In the genomic region with DNA sequence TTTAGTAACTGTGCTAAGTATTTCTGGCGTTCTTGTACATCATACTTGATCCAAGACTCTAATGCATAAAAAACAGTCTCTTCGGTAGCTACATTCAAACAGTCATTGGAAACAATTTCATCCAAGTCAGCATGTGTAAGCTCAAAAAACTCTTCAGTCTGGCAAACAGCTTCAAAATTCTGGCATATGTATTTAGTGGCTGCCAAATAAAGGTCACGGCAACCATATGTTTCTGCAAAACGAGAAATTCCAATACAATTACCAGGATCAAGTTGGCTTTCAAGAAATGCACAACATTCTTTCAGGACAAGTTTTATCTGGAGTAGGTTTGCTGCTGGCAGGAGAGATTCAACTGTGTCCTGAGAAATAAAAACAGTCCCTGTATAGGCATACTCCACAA, we compare ENCODE assay signal across 23 cellular contexts. TPM values are rescaled to one million over a fixed set of nuclear protein-coding genes. Genes with fewer than 3 reads are reported as not detected.
A peak's percentile ranks its signal among the peaks of the same experiment; 100 is the strongest.
DNase-seq lines count a peak whose midpoint lies in the region; ATAC-seq and TF ChIP-seq lines count a peak whose summit lies in the region.
"Had no signal": no experiment of that assay in that cellular context is flagged by ENCODE, and none has a peak within 500 bp of the region (broad histone marks: within the 10 kb centered on the region; RNA-seq: fewer than 3 reads in every experiment).

No MANE protein-coding gene starts in this region.

- no peak overlapping the region for H3K23ac ChIP-seq in trophoblast cell (ENCODE audit: low read length)

- H4K91ac ChIP-seq in trophoblast cell (ENCODE audit: low read depth, low read length) = no peak overlapping the region

- H3K4me2 ChIP-seq in trophoblast cell (ENCODE audit: low read length) = no peak overlapping the region
- H3K4me2 ChIP-seq: GM23338 had no signal

- H3K9ac ChIP-seq in trophoblast cell (ENCODE audit: low read length) = no peak overlapping the region

- no peaks in the 10 kb centered on the region for H3K9me3 Mint-ChIP-seq in HFFc6

- no peak overlapping the region for H3K4me3 ChIP-seq in trophoblast cell (ENCODE audit: low read depth, low read length)
- H3K4me3 ChIP-seq: dorsolateral prefrontal cortex, GM23338, heart right ventricle, lung had no signal

- no peaks in the 10 kb centered on the region for H3K4me1 ChIP-seq in trophoblast cell (ENCODE audit: control insufficient read depth in 1 of 2, insufficient read depth in 2 of 2, low read length in 2 of 2)

- no peaks in the 10 kb centered on the region for H3K79me1 ChIP-seq in trophoblast cell (ENCODE audit: low read length)

- no peak overlapping the region for H4K12ac ChIP-seq in trophoblast cell (ENCODE audit: low read depth, low read length)

- H3K4me3 Mint-ChIP-seq in HFFc6 = peak overlapping the region; percentile 73; the same call in 1 of the 2 replicates
- H3K4me3 Mint-ChIP-seq: activated naive CD4-positive, alpha-beta T cell treated with anti-CD3 and anti-CD28 coated beads, Interleukin-2, amount 10 ng/mL, durations not matched to agents 7 days and 5 days; brain; GM23338 had no signal

- H3K4me1 Mint-ChIP-seq in HFFc6 (ENCODE audit: low read depth) = peaks cover 36% of the 10 kb centered on the region
- H3K4me1 Mint-ChIP-seq: GM23338 had no signal

- peaks cover 45% of the 10 kb centered on the region for H3K36me3 Mint-ChIP-seq in HFFc6 (ENCODE audit: low read depth)

- H2BK12ac ChIP-seq in trophoblast cell (ENCODE audit: low read length) = no peak overlapping the region

- no peak overlapping the region for H2AFZ ChIP-seq in trophoblast cell (ENCODE audit: insufficient read depth, low read length, poor library complexity)
- H2AFZ ChIP-seq: GM23338 had no signal

- H3K18ac ChIP-seq in trophoblast cell (ENCODE audit: low read length) = no peak overlapping the region

- peaks cover 2 to 9% of the 10 kb centered on the region in 2 experiments for H3K36me3 ChIP-seq in trophoblast cell (ENCODE audit: control insufficient read depth in 1 of 2, insufficient read depth in 2 of 2, low read length in 2 of 2)

- H3K27ac Mint-ChIP-seq in HFFc6 = peak overlapping the region; percentile 72
- H3K27ac Mint-ChIP-seq: activated naive CD4-positive, alpha-beta T cell treated with anti-CD3 and anti-CD28 coated beads, Interleukin-2, amount 10 ng/mL, durations not matched to agents 7 days and 5 days; GM23338 had no signal

- no peaks in the 10 kb centered on the region for H3K79me2 ChIP-seq in trophoblast cell (ENCODE audit: control insufficient read depth, insufficient read depth, low read length, poor library complexity)

- H2BK120ac ChIP-seq in trophoblast cell (ENCODE audit: insufficient read depth, low read length, poor library complexity) = no peak overlapping the region

- no peak overlapping the region for H3K27ac ChIP-seq in trophoblast cell (ENCODE audit: low read depth, low read length)
- H3K27ac ChIP-seq: dorsolateral prefrontal cortex, heart right ventricle, WERI-Rb-1 had no signal

- H3K4ac ChIP-seq in trophoblast cell (ENCODE audit: low read depth, low read length) = no peak overlapping the region

- peaks cover 2% of the 10 kb centered on the region; the same call in 1 of the 2 replicates for H3K27me3 Mint-ChIP-seq in HFFc6 (ENCODE audit: insufficient read depth)
- H3K27me3 Mint-ChIP-seq: activated naive CD4-positive, alpha-beta T cell treated with anti-CD3 and anti-CD28 coated beads, Interleukin-2, amount 10 ng/mL, durations not matched to agents 7 days and 5 days; brain had no signal

- H4K8ac ChIP-seq in trophoblast cell (ENCODE audit: low read depth, low read length) = no peak overlapping the region

- H3K9me3 ChIP-seq in trophoblast cell (ENCODE audit: insufficient read depth, low read depth, low read length) = no peaks in the 10 kb centered on the region

- no peak overlapping the region for H3K14ac ChIP-seq in trophoblast cell (ENCODE audit: low read length)

- no peak overlapping the region for H2BK5ac ChIP-seq in trophoblast cell (ENCODE audit: low read depth, low read length, poor library complexity)

- DNase-seq in Ammon's horn (ENCODE audit: low spot score) (peak; percentile 5), HFFc6 (peak; percentile 77), cerebellum (ENCODE audit: low spot score) (peak; percentile 19), trophoblast cell (peak; percentile 8 to 63), AML-193 (lab: John Stamatoyannopoulos, UW) (no peak), SK-N-DZ (ENCODE audit: low spot score) (no peak)
- DNase-seq: activated CD4-positive, alpha-beta T cell treated with anti-CD3 and anti-CD28 coated beads, Interleukin-2, amount 50 U/mL, for 48 hours; activated naive CD4-positive, alpha-beta T cell treated with anti-CD3 and anti-CD28 coated beads, Interleukin-2, amount 10 ng/mL, durations not matched to agents 7 days and 5 days; activated T-cell treated with anti-CD3 and anti-CD28 coated beads for 4 hours; dorsolateral prefrontal cortex; heart right ventricle; KBM-7; NCI-H1092; NCI-H526; small intestine; stimulated activated CD4-positive, alpha-beta T cell treated with anti-CD3 and anti-CD28 coated beads, Interleukin-4, amount 100 ng/mL, for 24 hours; WERI-Rb-1 had no signal

- no peaks in the 10 kb centered on the region for H3K27me3 ChIP-seq in trophoblast cell (ENCODE audit: insufficient read depth, low read length)
- H3K27me3 ChIP-seq: dorsolateral prefrontal cortex, heart right ventricle had no signal

- ATAC-seq in HG02798 (IDR thresholded peaks at IDR 0.05; ENCODE audit: poor library complexity, unreplicated experiment) (no peak), HG02938 (IDR thresholded peaks at IDR 0.05; ENCODE audit: unreplicated experiment) (no peak)
- ATAC-seq: GM23338, heart right ventricle, Right ventricle myocardium inferior had no signal

- no peak overlapping the region for H2AK5ac ChIP-seq in trophoblast cell (ENCODE audit: low read length)

- TF ChIP-seq CTCF in HFFc6 (IDR thresholded peaks at IDR 0.05) = no peak

- no CpG with 5 or more reads among the region's 4 CpGs for WGBS in trophoblast cell (ENCODE audit: extremely low coverage, insufficient coverage, insufficient read length)

RNA-seq across cellular contexts. Expression of a gene that starts 16.5 kb away (rescaled TPM):
- total RNA-seq in HFFc6 (2021; fragmentation: NEBNext Ultra II Directional; extraction: Animal tissue kit (Norgen Biotek cat#: 25700)) = 1 to 10 TPM; 6.6 to 9.6 (median 8.5) TPM
- 36.3 TPM for total RNA-seq in cerebellum
- 6.4 and 6.6 TPM in 2 replicates for polyA plus RNA-seq in trophoblast cell (2013)
- polyA plus RNA-seq in SK-N-DZ (2014; cell fraction: cytosol; rRNA removed) = 6.1 and 6.7 TPM in 2 replicates
- polyA plus RNA-seq in SK-N-DZ (2014; cell fraction: nucleus; rRNA removed) = 2.7 and 4.4 TPM in 2 replicates

RNA-seq across cellular contexts. Expression of a gene that starts 16.7 kb away (rescaled TPM):
- total RNA-seq in HFFc6 (2021; fragmentation: NEBNext Ultra II Directional; extraction: Animal tissue kit (Norgen Biotek cat#: 25700)) = 10 to 100 TPM in 2 of 6 experiments, 1 to 10 TPM in 4; 7.5 to 13.7 (median 9.3) TPM
- total RNA-seq in cerebellum = 53.8 TPM
- 4.7 and 5.2 TPM in 2 replicates for polyA plus RNA-seq in trophoblast cell (2013)
- 10.3 and 13.4 TPM in 2 replicates for polyA plus RNA-seq in SK-N-DZ (2014; cell fraction: cytosol; rRNA removed)
- 13.3 and 18.3 TPM in 2 replicates for polyA plus RNA-seq in SK-N-DZ (2014; cell fraction: nucleus; rRNA removed)

Comparison
In these comparisons a context has a peak if more than half of its experiments do, and no peak if none do; other contexts are left out.
1. DNase-seq: peak in Ammon's horn (single experiment), HFFc6 (single experiment), cerebellum (single experiment) and trophoblast cell (2 of 2); none in AML-193 (0 of 2) and SK-N-DZ (single experiment).